12 cellular contexts compared by ENCODE assay signal in the genomic region with DNA sequence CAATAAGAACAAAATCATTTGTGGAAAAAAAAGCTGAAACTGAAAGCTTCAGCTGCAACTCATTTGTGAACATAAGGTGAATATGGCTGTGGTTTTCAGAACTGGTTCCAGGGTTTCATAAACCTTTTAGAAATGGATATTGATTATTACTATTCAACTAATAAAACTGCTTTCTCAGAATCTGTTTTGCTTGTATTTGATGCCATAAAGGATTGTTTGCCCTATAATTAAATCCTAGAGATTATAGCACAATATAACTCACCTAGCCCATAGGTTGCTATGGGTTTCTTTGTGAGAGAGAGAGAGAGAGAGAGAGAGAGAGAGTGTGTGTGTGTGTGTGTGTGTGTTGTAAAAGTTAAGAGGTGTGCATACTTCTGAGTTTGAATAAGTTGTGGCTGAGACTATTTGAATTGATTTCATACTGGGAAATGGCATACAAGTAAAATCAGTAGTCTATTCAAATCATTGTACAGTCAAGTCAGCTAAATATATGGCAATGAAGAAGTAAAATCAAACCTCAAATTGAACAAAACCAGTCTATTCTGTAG.
DNase-seq lines count a peak whose midpoint lies in the region; ATAC-seq lines count a peak whose summit lies in the region.
"Had no signal": no experiment of that assay in that cellular context is flagged by ENCODE, and none has a peak within 500 bp of the region (broad histone marks: within the 10 kb centered on the region; RNA-seq: fewer than 3 reads in every experiment).

No MANE protein-coding gene starts in this region.

- peaks cover 39% of the 10 kb centered on the region for H3K4me1 Mint-ChIP-seq in activated CD4-positive, alpha-beta T cell treated with anti-CD3 and anti-CD28 coated beads for 36 hours
- H3K4me1 Mint-ChIP-seq in activated naive CD8-positive, alpha-beta T cell (ENCODE audit: low read depth) = peaks cover 33% of the 10 kb centered on the region

- intact Hi-C loops in activated CD4-positive, alpha-beta T cell treated with anti-CD3 and anti-CD28 coated beads for 36 hours (cut with DNase I, micrococcal nuclease) = loop anchor here (1.0 to 10.0 kb wide), 7 partner anchors 17 to 436 kb away; no protein-coding TSS in a partner anchor

- H3K27me3 Mint-ChIP-seq in activated CD4-positive, alpha-beta T cell treated with anti-CD3 and anti-CD28 coated beads for 36 hours = no peaks in the 10 kb centered on the region
- H3K27me3 Mint-ChIP-seq in activated naive CD8-positive, alpha-beta T cell = no peaks in the 10 kb centered on the region

- POLR2A ChIA-PET in activated CD4-positive, alpha-beta T cell treated with anti-CD3 and anti-CD28 coated beads for 36 hours (lab: Charles Lee) = interaction anchor here (0.6 kb wide), 1 partner anchor 180 kb away, joined by 3 read pairs; no protein-coding TSS in a partner anchor

- CTCF ChIA-PET in activated CD4-positive, alpha-beta T cell treated with anti-CD3 and anti-CD28 coated beads for 36 hours (lab: Charles Lee) = interaction anchor here (0.6 kb wide), 1 partner anchor 313 kb away, joined by 3 read pairs; no protein-coding TSS in a partner anchor

- H3K36me3 Mint-ChIP-seq in activated CD4-positive, alpha-beta T cell treated with anti-CD3 and anti-CD28 coated beads for 36 hours (ENCODE audit: low read depth) = peaks cover 3% of the 10 kb centered on the region
- peaks cover 8% of the 10 kb centered on the region for H3K36me3 Mint-ChIP-seq in activated naive CD8-positive, alpha-beta T cell

- no peaks in the 10 kb centered on the region for H3K9me3 Mint-ChIP-seq in activated CD4-positive, alpha-beta T cell treated with anti-CD3 and anti-CD28 coated beads for 36 hours (ENCODE audit: low read depth)
- H3K9me3 Mint-ChIP-seq in activated naive CD8-positive, alpha-beta T cell (ENCODE audit: low read depth) = no peaks in the 10 kb centered on the region

- H3K27ac Mint-ChIP-seq in activated CD4-positive, alpha-beta T cell treated with anti-CD3 and anti-CD28 coated beads for 36 hours = peak overlapping the region; percentile 52
- H3K27ac Mint-ChIP-seq in activated naive CD8-positive, alpha-beta T cell = peak overlapping the region; percentile 79

- ATAC-seq in activated CD4-positive, alpha-beta T cell treated with anti-CD3 and anti-CD28 coated beads for 36 hours = peak; percentile 83
- ATAC-seq in GM21381 (IDR thresholded peaks at IDR 0.05; ENCODE audit: unreplicated experiment) (peak; percentile 74), HG03064 (IDR thresholded peaks at IDR 0.05; ENCODE audit: low read depth, unreplicated experiment) (peak; percentile 68)

- DNase-seq in activated CD4-positive, alpha-beta T cell treated with anti-CD3 and anti-CD28 coated beads for 36 hours = no peak
- DNase-seq in activated CD4-positive, alpha-beta T cell treated with anti-CD3 and anti-CD28 coated beads, Interleukin-2, amount 50 U/mL, for 1 hour = no peak
- no peak for DNase-seq in NCI-H2196 treated with DMSO at 0.1 percent for 48 hours (lab: John Stamatoyannopoulos, UW; ENCODE audit: unreplicated experiment)
- DNase-seq in foreskin melanocyte = no peak
- DNase-seq in COR-L47 (lab: John Stamatoyannopoulos, UW) = no peak
- DNase-seq: 8988T, head of caudate nucleus, midbrain, NCI-H2081 had no signal

- H3K4me3 Mint-ChIP-seq in activated CD4-positive, alpha-beta T cell treated with anti-CD3 and anti-CD28 coated beads for 36 hours = no peak overlapping the region
- H3K4me3 Mint-ChIP-seq in activated naive CD8-positive, alpha-beta T cell = peak overlapping the region; percentile 1
